ENCODE assay signal across 10 cellular contexts in genomic region chr11:62104816-62105610, GRCh38. TPM values are rescaled to one million over a fixed set of nuclear protein-coding genes. Genes with fewer than 3 reads are reported as not detected.
A peak's percentile ranks its signal among the peaks of the same experiment; 100 is the strongest.
DNase-seq lines count a peak whose midpoint lies in the region; ATAC-seq and TF ChIP-seq lines count a peak whose summit lies in the region.
"Had no signal": no experiment of that assay in that cellular context is flagged by ENCODE, and none has a peak within 500 bp of the region (broad histone marks: within the 10 kb centered on the region; RNA-seq: fewer than 3 reads in every experiment).

No MANE protein-coding gene starts in this region.

- H3K36me3 ChIP-seq in hepatocyte (replicated peaks; ENCODE audit: insufficient read depth, low read depth), result no peaks in the 10 kb centered on the region

- no peaks in the 10 kb centered on the region for H4K20me1 ChIP-seq in hepatocyte (ENCODE audit: insufficient read depth, poor library complexity, severe bottlenecking)

- 86% methylated on average over 10 of the region's 10 CpGs for WGBS in hepatocyte (ENCODE audit: low lambda C conversion rate, missing lambda C conversion rate)

- no peaks in the 10 kb centered on the region for H3K36me3 Mint-ChIP-seq in activated T-helper 1 cell treated with anti-CD3 and anti-CD28 coated beads, Interleukin-12 subunit alpha, Interleukin-12 subunit beta, Interleukin-2, Interleukin-4 antibody, amounts not matched to agents 30 ng/mL and 10 ng/mL and 1 ng/mL, durations not matched to agents 14 hours and 24 hours and 36 hours (ENCODE audit: low read depth)

- peak overlapping the region; percentile 68 for H3K27ac Mint-ChIP-seq in activated T-helper 1 cell treated with anti-CD3 and anti-CD28 coated beads, Interleukin-12 subunit alpha, Interleukin-12 subunit beta, Interleukin-2, Interleukin-4 antibody, amounts not matched to agents 30 ng/mL and 10 ng/mL and 1 ng/mL, durations not matched to agents 14 hours and 24 hours and 36 hours
- H3K27ac Mint-ChIP-seq: activated B cell treated with CpG ODN at 0.5 μM for 24 hours had no signal

- ATAC-seq in sciatic nerve (peak; percentile 91), GM21717 (IDR thresholded peaks at IDR 0.05; ENCODE audit: unreplicated experiment) (no peak)

- TF ChIP-seq CTCF in hepatocyte (IDR thresholded peaks at IDR 0.05; ENCODE audit: poor library complexity), result no peak

- H3K27me3 Mint-ChIP-seq in activated T-helper 1 cell treated with anti-CD3 and anti-CD28 coated beads, Interleukin-12 subunit alpha, Interleukin-12 subunit beta, Interleukin-2, Interleukin-4 antibody, amounts not matched to agents 30 ng/mL and 10 ng/mL and 1 ng/mL, durations not matched to agents 14 hours and 24 hours and 36 hours (ENCODE audit: insufficient read depth), result peaks cover 6% of the 10 kb centered on the region

- H3K9me3 Mint-ChIP-seq in activated T-helper 1 cell treated with anti-CD3 and anti-CD28 coated beads, Interleukin-12 subunit alpha, Interleukin-12 subunit beta, Interleukin-2, Interleukin-4 antibody, amounts not matched to agents 30 ng/mL and 10 ng/mL and 1 ng/mL, durations not matched to agents 14 hours and 24 hours and 36 hours, result peaks cover 4% of the 10 kb centered on the region
- H3K9me3 Mint-ChIP-seq: activated B cell treated with CpG ODN at 0.5 μM for 24 hours, neural crest cell had no signal

- no peak overlapping the region for H2AFZ ChIP-seq in hepatocyte

- no peak overlapping the region for H3K27ac ChIP-seq in hepatocyte

- H3K4me1 Mint-ChIP-seq in activated T-helper 1 cell treated with anti-CD3 and anti-CD28 coated beads, Interleukin-12 subunit alpha, Interleukin-12 subunit beta, Interleukin-2, Interleukin-4 antibody, amounts not matched to agents 30 ng/mL and 10 ng/mL and 1 ng/mL, durations not matched to agents 14 hours and 24 hours and 36 hours (ENCODE audit: low read depth), result peaks cover 13% of the 10 kb centered on the region

- no peaks in the 10 kb centered on the region for H3K4me1 ChIP-seq in hepatocyte (ENCODE audit: insufficient read depth)

- intact Hi-C loops in activated T-helper 1 cell treated with anti-CD3 and anti-CD28 coated beads, Interleukin-12 subunit alpha, Interleukin-12 subunit beta, Interleukin-2, Interleukin-4 antibody, amounts not matched to agents 30 ng/mL and 10 ng/mL and 1 ng/mL, durations not matched to agents 14 hours and 24 hours and 36 hours (cut with micrococcal nuclease), result loop anchor here (5.0 kb wide), 1 partner anchor 138 kb away; the partner anchor contains the start of gene FTH1
- intact Hi-C loops in sciatic nerve (cut with DNase I), result no loop called here

- H3K9me2 ChIP-seq in hepatocyte (replicated peaks; ENCODE audit: insufficient read depth), result no peaks in the 10 kb centered on the region

- H3K9me3 ChIP-seq in hepatocyte (ENCODE audit: low read depth), result no peaks in the 10 kb centered on the region

- peak; percentile 88 for DNase-seq in EH (ENCODE audit: low read depth)
- DNase-seq in activated T-helper 1 cell treated with anti-CD3 and anti-CD28 coated beads, Interleukin-12 subunit alpha, Interleukin-12 subunit beta, Interleukin-2, Interleukin-4 antibody, amounts not matched to agents 30 ng/mL and 10 ng/mL and 1 ng/mL, durations not matched to agents 14 hours and 24 hours and 36 hours (ENCODE audit: low spot score), result peak; percentile 6
- DNase-seq in foreskin melanocyte, result peak; percentile 91
- DNase-seq in sciatic nerve (ENCODE audit: low spot score), result no peak
- no peak for DNase-seq in hepatocyte (ENCODE audit: low spot score)
- no peak for DNase-seq in NCI-H187 (lab: John Stamatoyannopoulos, UW)
- DNase-seq in DMS53 treated with DMSO at 0.1 percent for 48 hours (lab: John Stamatoyannopoulos, UW; ENCODE audit: unreplicated experiment), result no peak
- DNase-seq: activated B cell treated with CpG ODN at 0.5 μM for 24 hours had no signal

- H3K27me3 ChIP-seq in hepatocyte, result no peaks in the 10 kb centered on the region

- H3K79me2 ChIP-seq in hepatocyte, result no peaks in the 10 kb centered on the region

- no peak overlapping the region for H3K4me2 ChIP-seq in hepatocyte

- H3K4me3 Mint-ChIP-seq in activated T-helper 1 cell treated with anti-CD3 and anti-CD28 coated beads, Interleukin-12 subunit alpha, Interleukin-12 subunit beta, Interleukin-2, Interleukin-4 antibody, amounts not matched to agents 30 ng/mL and 10 ng/mL and 1 ng/mL, durations not matched to agents 14 hours and 24 hours and 36 hours, result peak overlapping the region; percentile 66
- H3K4me3 Mint-ChIP-seq: activated B cell treated with CpG ODN at 0.5 μM for 24 hours, neural crest cell had no signal

- H3K4me3 ChIP-seq in hepatocyte, result no peak overlapping the region

RNA-seq across cellular contexts. Expression of gene INCENP, which starts 18.8 kb away (rescaled TPM):
- 94.3 and 98.1 TPM in 2 replicates for total RNA-seq in activated T-helper 1 cell treated with anti-CD3 and anti-CD28 coated beads, Interleukin-12 subunit alpha, Interleukin-12 subunit beta, Interleukin-2, Interleukin-4 antibody, amounts not matched to agents 30 ng/mL and 10 ng/mL and 1 ng/mL, durations not matched to agents 14 hours and 24 hours and 36 hours
- 19.4 TPM for total RNA-seq in sciatic nerve
- total RNA-seq in hepatocyte, result 12.5 and 12.8 TPM in 2 replicates
- 2.2 TPM in 2 replicates for polyA plus RNA-seq in hepatocyte

Comparison
In these comparisons a context has a peak if more than half of its experiments do, and no peak if none do; other contexts are left out.
1. DNase-seq: peak in EH (single experiment), activated T-helper 1 cell treated with anti-CD3 and anti-CD28 coated beads, Interleukin-12 subunit alpha, Interleukin-12 subunit beta, Interleukin-2, Interleukin-4 antibody, amounts not matched to agents 30 ng/mL and 10 ng/mL and 1 ng/mL, durations not matched to agents 14 hours and 24 hours and 36 hours (single experiment) and foreskin melanocyte (single experiment); none in sciatic nerve (single experiment), hepatocyte (single experiment), NCI-H187 (0 of 2) and DMS53 treated with DMSO at 0.1 percent for 48 hours (single experiment).